ENCODE assay signal across 8 cellular contexts in the genomic region with DNA sequence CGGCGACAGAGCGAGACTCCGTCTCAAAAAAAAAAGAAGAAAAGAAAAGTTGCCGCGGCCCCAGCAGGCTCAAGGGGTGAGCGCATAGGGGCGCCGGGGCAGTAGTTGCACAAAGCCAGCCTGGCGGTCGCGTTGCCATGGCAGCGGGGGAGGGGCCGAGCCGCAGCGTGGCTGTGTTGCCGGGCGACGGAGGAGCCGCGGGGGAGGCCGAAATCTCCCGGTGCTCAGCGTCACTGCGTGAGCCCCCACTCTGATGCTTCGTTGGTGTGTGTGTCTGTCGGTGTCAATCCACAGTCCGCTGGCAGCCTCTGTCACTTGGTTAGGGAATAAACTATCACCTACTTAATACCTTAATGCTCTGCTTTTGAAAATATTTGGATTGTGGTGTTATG.
DNase-seq lines count a peak whose midpoint lies in the region; ATAC-seq and TF ChIP-seq lines count a peak whose summit lies in the region.

No MANE protein-coding gene starts in this region.

- H3K4me1 Mint-ChIP-seq in CD4-positive, alpha-beta T cell (ENCODE audit: low read depth) = peaks cover 17% of the 10 kb centered on the region

- peak; percentile 82 for ATAC-seq in CD4-positive, alpha-beta T cell (ENCODE audit: poor library complexity)
- ATAC-seq in GM19468 (IDR thresholded peaks at IDR 0.05; ENCODE audit: extremely low read depth, unreplicated experiment) (peak; percentile 55), RWPE2 (ENCODE audit: low read depth) (peak; percentile 44; the same call in 2 of the 3 replicates)

- H3K4me3 Mint-ChIP-seq in CD4-positive, alpha-beta T cell = peak overlapping the region; percentile 76

- POLR2A ChIA-PET in CD4-positive, alpha-beta T cell (lab: Charles Lee) = interaction anchor here (1.3 kb wide), 1 partner anchor 11 kb away, joined by 3 read pairs; no protein-coding TSS in a partner anchor

- DNase-seq in CD4-positive, alpha-beta T cell = peak; percentile 70 to 86 (median 76)
- DNase-seq in HK-2 (ENCODE audit: unreplicated experiment) (peak; percentile 53), RWPE2 (ENCODE audit: low spot score) (no peak), germinal center (ENCODE audit: low spot score) (peak; percentile 72), stromal cell of bone marrow (ENCODE audit: low read depth) (peak; percentile 79)
- peak; percentile 90 for DNase-seq in activated naive CD4-positive, alpha-beta T cell treated with Interleukin-2 at 50 U/mL for 16 hours

- H2AFZ ChIP-seq in neuron (ENCODE audit: low read depth, low read length) = peak overlapping the region; percentile 84

- CTCF ChIA-PET in CD4-positive, alpha-beta T cell (lab: Charles Lee) = no interaction called here

- no peaks in the 10 kb centered on the region for H3K9me3 ChIP-seq in CD4-positive, alpha-beta T cell (ENCODE audit: control insufficient read depth, low read length)
- H3K9me3 ChIP-seq in RWPE2 (ENCODE audit: severe bottlenecking) = no peaks in the 10 kb centered on the region
- peaks cover 2% of the 10 kb centered on the region for H3K9me3 ChIP-seq in neuron (ENCODE audit: low read length)

- peaks cover 50% of the 10 kb centered on the region for H3K27me3 Mint-ChIP-seq in CD4-positive, alpha-beta T cell

- H3K9me3 Mint-ChIP-seq in CD4-positive, alpha-beta T cell = no peaks in the 10 kb centered on the region

- peaks cover 21% of the 10 kb centered on the region for H3K27me3 ChIP-seq in CD4-positive, alpha-beta T cell (ENCODE audit: control insufficient read depth, insufficient read depth, low read length)
- H3K27me3 ChIP-seq in RWPE2 (ENCODE audit: insufficient read depth, poor library complexity, severe bottlenecking) = no peaks in the 10 kb centered on the region
- H3K27me3 ChIP-seq in neuron (ENCODE audit: insufficient read depth, low read length) = no peaks in the 10 kb centered on the region

- no peaks in the 10 kb centered on the region for H3K36me3 Mint-ChIP-seq in CD4-positive, alpha-beta T cell (ENCODE audit: low read depth)

- peak overlapping the region; percentile 25 for H3K4me3 ChIP-seq in RWPE2 (ENCODE audit: severe bottlenecking)
- H3K4me3 ChIP-seq in neuron (ENCODE audit: low read length) = peak overlapping the region; percentile 64

- peak overlapping the region; percentile 21 for H3K27ac Mint-ChIP-seq in CD4-positive, alpha-beta T cell

- intact Hi-C loops in CD4-positive, alpha-beta T cell (cut with DNase I, micrococcal nuclease) = no loop called here

- no peaks in the 10 kb centered on the region for H3K36me3 ChIP-seq in RWPE2 (ENCODE audit: low read depth)
- peaks cover 10% of the 10 kb centered on the region for H3K36me3 ChIP-seq in neuron (ENCODE audit: insufficient read depth, low read length)

- no peak for TF ChIP-seq CTCF in CD4-positive, alpha-beta T cell (IDR thresholded peaks at IDR 0.05)
- TF ChIP-seq CTCF in RWPE2 (IDR thresholded peaks at IDR 0.05; ENCODE audit: poor library complexity, severe bottlenecking) = no peak

- H3K27ac ChIP-seq in CD4-positive, alpha-beta T cell (ENCODE audit: low read depth, low read length) = no peak overlapping the region
- no peak overlapping the region for H3K27ac ChIP-seq in RWPE2 (ENCODE audit: poor library complexity, severe bottlenecking)

- peaks cover 3% of the 10 kb centered on the region for H3K4me1 ChIP-seq in RWPE2 (ENCODE audit: insufficient read depth, poor library complexity, severe bottlenecking)
- H3K4me1 ChIP-seq in neuron (ENCODE audit: insufficient read depth, low read length) = peaks cover 32% of the 10 kb centered on the region
